25 cellular contexts compared by ENCODE assay signal in genomic region chr2:46387886-46388515, GRCh38.
A peak's percentile ranks its signal among the peaks of the same experiment; 100 is the strongest.
DNase-seq lines count a peak whose midpoint lies in the region; ATAC-seq and TF ChIP-seq lines count a peak whose summit lies in the region.
"Had no signal": no experiment of that assay in that cellular context is flagged by ENCODE, and none has a peak within 500 bp of the region (broad histone marks: within the 10 kb centered on the region; RNA-seq: fewer than 3 reads in every experiment).

No MANE protein-coding gene starts in this region.

- H3K27me3 Mint-ChIP-seq in activated CD8-positive, alpha-beta T cell treated with anti-CD3 and anti-CD28 coated beads, Interleukin-2, amount 10 ng/mL, durations not matched to agents 7 days and 5 days (ENCODE audit: low read depth), result peaks cover 10% of the 10 kb centered on the region
- no peaks in the 10 kb centered on the region for H3K27me3 Mint-ChIP-seq in activated CD8-positive, alpha-beta T cell treated with anti-CD3 and anti-CD28 coated beads for 36 hours
- H3K27me3 Mint-ChIP-seq: dendritic cell treated with granulocyte-macrophage colony-stimulating factor and Interleukin-4, amounts not matched to agents 40 ng/mL and 50 ng/mL, for 4 days had no signal

- peaks cover 10% of the 10 kb centered on the region for H3K4me1 Mint-ChIP-seq in activated CD8-positive, alpha-beta T cell treated with anti-CD3 and anti-CD28 coated beads, Interleukin-2, amount 10 ng/mL, durations not matched to agents 7 days and 5 days (ENCODE audit: low read depth)
- no peaks in the 10 kb centered on the region for H3K4me1 Mint-ChIP-seq in activated CD8-positive, alpha-beta T cell treated with anti-CD3 and anti-CD28 coated beads for 36 hours (ENCODE audit: low read depth)
- H3K4me1 Mint-ChIP-seq: mesothelial cell of epicardium, neural progenitor cell had no signal

- peak; percentile 14 for DNase-seq in activated CD8-positive, alpha-beta T cell treated with anti-CD3 and anti-CD28 coated beads, Interleukin-2, amount 10 ng/mL, durations not matched to agents 7 days and 5 days
- no peak for DNase-seq in activated CD8-positive, alpha-beta T cell treated with anti-CD3 and anti-CD28 coated beads for 36 hours
- DNase-seq in middle frontal gyrus (ENCODE audit: extremely low spot score, low spot score), result peak; percentile 44
- DNase-seq in activated CD4-positive, alpha-beta T cell treated with anti-CD3 and anti-CD28 coated beads for 48 hours, result no peak
- DNase-seq: 8988T; activated naive CD4-positive, alpha-beta T cell treated with Interleukin-2 at 50 U/mL for 16 hours; erythroblast; NCI-H2081; NCI-H524 treated with DMSO at 0.1 percent for 48 hours; sigmoid colon; stimulated activated CD4-positive, alpha-beta T cell treated with anti-CD3 and anti-CD28 coated beads, Interleukin-2, amount 100 ng/mL, for 48 hours; T-helper 9 cell had no signal

- no peaks in the 10 kb centered on the region for H3K9me3 Mint-ChIP-seq in activated CD8-positive, alpha-beta T cell treated with anti-CD3 and anti-CD28 coated beads, Interleukin-2, amount 10 ng/mL, durations not matched to agents 7 days and 5 days (ENCODE audit: insufficient read depth)
- no peaks in the 10 kb centered on the region for H3K9me3 Mint-ChIP-seq in activated CD8-positive, alpha-beta T cell treated with anti-CD3 and anti-CD28 coated beads for 36 hours
- H3K9me3 Mint-ChIP-seq: dendritic cell treated with granulocyte-macrophage colony-stimulating factor and Interleukin-4, amounts not matched to agents 40 ng/mL and 50 ng/mL, for 4 days; mesothelial cell of epicardium; neural progenitor cell had no signal

- CTCF ChIA-PET in activated CD8-positive, alpha-beta T cell treated with anti-CD3 and anti-CD28 coated beads, Interleukin-2, amount 10 ng/mL, durations not matched to agents 7 days and 5 days (lab: Charles Lee), result no interaction called here
- CTCF ChIA-PET in activated CD8-positive, alpha-beta T cell treated with anti-CD3 and anti-CD28 coated beads for 36 hours (lab: Charles Lee), result no interaction called here

- no peak for ATAC-seq in activated CD8-positive, alpha-beta T cell treated with anti-CD3 and anti-CD28 coated beads, Interleukin-2, amount 10 ng/mL, durations not matched to agents 7 days and 5 days
- no peak for ATAC-seq in activated CD8-positive, alpha-beta T cell treated with anti-CD3 and anti-CD28 coated beads for 36 hours
- ATAC-seq in GM21367 (IDR thresholded peaks at IDR 0.05; ENCODE audit: unreplicated experiment), result no peak
- no peak for ATAC-seq in HG03442 (IDR thresholded peaks at IDR 0.05; ENCODE audit: unreplicated experiment)
- ATAC-seq: activated CD4-positive, CD25-positive, alpha-beta regulatory T cell treated with anti-CD3 and anti-CD28 coated beads, Interleukin-2, amount 50 U/mL, for 24 hours; K562 had no signal

- intact Hi-C loops in activated CD8-positive, alpha-beta T cell treated with anti-CD3 and anti-CD28 coated beads for 36 hours (cut with micrococcal nuclease), result no loop called here

- TF ChIP-seq CTCF in activated CD8-positive, alpha-beta T cell treated with anti-CD3 and anti-CD28 coated beads for 36 hours (IDR thresholded peaks at IDR 0.05), result no peak

- H3K27ac ChIP-seq in cingulate gyrus (ENCODE audit: low read depth, low read length) (peak overlapping the region; percentile 97), temporal lobe (ENCODE audit: low read depth, low read length) (peak overlapping the region; percentile 89)
- H3K27ac ChIP-seq: BLaER1, HL-60, neural progenitor cell, SJSA1, suprapubic skin had no signal

- no peak overlapping the region for H3K4me3 Mint-ChIP-seq in activated CD8-positive, alpha-beta T cell treated with anti-CD3 and anti-CD28 coated beads, Interleukin-2, amount 10 ng/mL, durations not matched to agents 7 days and 5 days
- H3K4me3 Mint-ChIP-seq in activated CD8-positive, alpha-beta T cell treated with anti-CD3 and anti-CD28 coated beads for 36 hours, result no peak overlapping the region
- H3K4me3 Mint-ChIP-seq: dendritic cell treated with granulocyte-macrophage colony-stimulating factor and Interleukin-4, amounts not matched to agents 40 ng/mL and 50 ng/mL, for 4 days; mesothelial cell of epicardium; neural progenitor cell had no signal

- H3K36me3 Mint-ChIP-seq in activated CD8-positive, alpha-beta T cell treated with anti-CD3 and anti-CD28 coated beads, Interleukin-2, amount 10 ng/mL, durations not matched to agents 7 days and 5 days (ENCODE audit: low read depth), result no peaks in the 10 kb centered on the region
- no peaks in the 10 kb centered on the region for H3K36me3 Mint-ChIP-seq in activated CD8-positive, alpha-beta T cell treated with anti-CD3 and anti-CD28 coated beads for 36 hours (ENCODE audit: low read depth)
- H3K36me3 Mint-ChIP-seq: mesothelial cell of epicardium, neural progenitor cell had no signal

- no peak overlapping the region for H3K27ac Mint-ChIP-seq in activated CD8-positive, alpha-beta T cell treated with anti-CD3 and anti-CD28 coated beads, Interleukin-2, amount 10 ng/mL, durations not matched to agents 7 days and 5 days
- H3K27ac Mint-ChIP-seq in activated CD8-positive, alpha-beta T cell treated with anti-CD3 and anti-CD28 coated beads for 36 hours, result no peak overlapping the region
- H3K27ac Mint-ChIP-seq: dendritic cell treated with granulocyte-macrophage colony-stimulating factor and Interleukin-4, amounts not matched to agents 40 ng/mL and 50 ng/mL, for 4 days; mesothelial cell of epicardium; neural progenitor cell had no signal

- POLR2A ChIA-PET in activated CD8-positive, alpha-beta T cell treated with anti-CD3 and anti-CD28 coated beads, Interleukin-2, amount 10 ng/mL, durations not matched to agents 7 days and 5 days (lab: Charles Lee), result no interaction called here
- POLR2A ChIA-PET in activated CD8-positive, alpha-beta T cell treated with anti-CD3 and anti-CD28 coated beads for 36 hours (lab: Charles Lee), result no interaction called here

Comparison
In these comparisons a context has a peak if more than half of its experiments do, and no peak if none do; other contexts are left out.
1. DNase-seq: peak in activated CD8-positive, alpha-beta T cell treated with anti-CD3 and anti-CD28 coated beads, Interleukin-2, amount 10 ng/mL, durations not matched to agents 7 days and 5 days (single experiment) and middle frontal gyrus (single experiment); none in activated CD8-positive, alpha-beta T cell treated with anti-CD3 and anti-CD28 coated beads for 36 hours (single experiment) and activated CD4-positive, alpha-beta T cell treated with anti-CD3 and anti-CD28 coated beads for 48 hours (single experiment).